In genomic region chr2:85761-86160, GRCh38 we compare ENCODE assay signal across 23 cellular contexts. TPM values are rescaled to one million over a fixed set of nuclear protein-coding genes. Genes with fewer than 3 reads are reported as not detected.
"Had no signal": no experiment of that assay in that cellular context is flagged by ENCODE, and none has a peak within 500 bp of the region (broad histone marks: within the 10 kb centered on the region; RNA-seq: fewer than 3 reads in every experiment).

No MANE protein-coding gene starts in this region.

- H3K4me1 Mint-ChIP-seq: naive B cell, nephron progenitor cell had no signal

- H3K79me2 ChIP-seq: parathyroid adenoma had no signal

- H2AFZ ChIP-seq: parathyroid adenoma had no signal

- ATAC-seq: esophagus mucosa, heart right ventricle, left cardiac atrium, left ventricle myocardium superior had no signal

- H3K36me3 ChIP-seq: heart right ventricle, prostate gland, right atrium auricular region, sigmoid colon, stomach, thoracic aorta had no signal

- H3K4me3 Mint-ChIP-seq: naive B cell, nephron progenitor cell had no signal

- H3K4me3 ChIP-seq: coronary artery, heart right ventricle, lung, prostate gland, right atrium auricular region, sigmoid colon, skin epidermis, stomach, thoracic aorta had no signal

- H3K27ac ChIP-seq: coronary artery, heart right ventricle, parathyroid adenoma, prostate gland, right atrium auricular region, sigmoid colon, skin epidermis, stomach, thoracic aorta had no signal

- H3K27ac Mint-ChIP-seq: naive B cell, nephron progenitor cell had no signal

- H3K9me3 ChIP-seq: heart right ventricle, prostate gland, right atrium auricular region, sigmoid colon, stomach, thoracic aorta had no signal

- H3K9ac ChIP-seq: parathyroid adenoma had no signal

- H3K27me3 ChIP-seq: right atrium auricular region, sigmoid colon, stomach had no signal

- H3K36me3 Mint-ChIP-seq: naive B cell had no signal

- H3K4me1 ChIP-seq: heart right ventricle, parathyroid adenoma, prostate gland, right atrium auricular region, sigmoid colon, stomach had no signal

- DNase-seq: effector CD4-positive, alpha-beta T cell; heart right ventricle; left cardiac atrium; left ventricle myocardium superior; mesendoderm; naive B cell; nephron progenitor cell; sigmoid colon; stimulated activated CD4-positive, alpha-beta T cell treated with anti-CD3 and anti-CD28 coated beads, Interleukin-2, amount 100 ng/mL, for 24 hours; stimulated activated naive CD4-positive, alpha-beta T cell; stomach; substantia nigra; trophoblast cell had no signal

RNA-seq across cellular contexts. Expression of gene FAM110C, which starts 39.5 kb away (rescaled TPM):
- total RNA-seq: fibroblast of lung, glomerular endothelial cell had no signal
- polyA plus RNA-seq: fibroblast of lung had no signal
